Comparison of ENCODE assay signal across 15 cellular contexts in the genomic region with DNA sequence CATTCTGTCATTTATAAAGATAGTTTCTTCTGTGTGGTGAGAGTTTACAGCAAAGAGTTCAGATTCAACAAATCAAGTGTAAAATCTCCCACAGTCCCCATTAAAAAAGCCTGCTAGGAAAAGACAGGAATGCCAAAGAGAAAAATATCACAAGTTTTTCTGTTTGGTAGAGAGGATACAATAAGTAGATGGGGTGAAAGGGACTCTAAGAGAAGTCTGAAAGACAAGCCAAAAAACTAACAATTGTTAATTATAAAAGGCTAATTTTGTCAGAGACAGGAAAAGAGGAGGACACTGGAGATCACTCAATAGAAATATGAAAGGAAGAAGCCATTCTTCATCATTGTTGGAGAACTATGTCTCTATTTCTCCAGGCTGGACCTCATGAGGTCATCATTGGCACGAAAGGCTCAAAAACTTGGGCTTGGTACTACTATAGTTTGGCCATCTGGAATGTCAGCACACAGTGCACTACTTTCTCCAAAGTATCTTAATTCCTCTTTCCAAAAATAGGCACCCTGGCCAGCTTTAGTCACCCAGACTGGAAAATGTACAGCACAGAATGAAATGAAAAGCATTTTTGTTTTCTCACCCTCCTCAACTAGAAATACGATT. TPM values are rescaled to one million over a fixed set of nuclear protein-coding genes. Genes with fewer than 3 reads are reported as not detected.
DNase-seq lines count a peak whose midpoint lies in the region; ATAC-seq and TF ChIP-seq lines count a peak whose summit lies in the region.
"Had no signal": no experiment of that assay in that cellular context is flagged by ENCODE, and none has a peak within 500 bp of the region (broad histone marks: within the 10 kb centered on the region; RNA-seq: fewer than 3 reads in every experiment).

No MANE protein-coding gene starts in this region.

- H3K4me3 Mint-ChIP-seq in nephron progenitor cell, result no peak overlapping the region
- H3K4me3 Mint-ChIP-seq: activated CD4-positive, alpha-beta memory T cell treated with anti-CD3 and anti-CD28 coated beads for 36 hours had no signal

- H3K36me3 Mint-ChIP-seq in nephron progenitor cell (ENCODE audit: low read depth), result no peaks in the 10 kb centered on the region
- H3K36me3 Mint-ChIP-seq: activated CD4-positive, alpha-beta memory T cell treated with anti-CD3 and anti-CD28 coated beads for 36 hours had no signal

- H3K27ac Mint-ChIP-seq in nephron progenitor cell, result peak overlapping the region; percentile 81
- H3K27ac Mint-ChIP-seq: activated CD4-positive, alpha-beta memory T cell treated with anti-CD3 and anti-CD28 coated beads for 36 hours had no signal

- intact Hi-C loops in Right ventricle myocardium inferior (cut with DNase I) (loop anchor here (10.0 kb wide), 1 partner anchor 248 kb away; no protein-coding TSS in a partner anchor), cardiac septum (cut with DNase I) (loop anchor here (5.0 kb wide), 1 partner anchor 250 kb away; no protein-coding TSS in a partner anchor)

- H3K4me3 ChIP-seq in fibroblast of the aortic adventitia (ENCODE audit: low read depth, low read length), result no peak overlapping the region
- H3K4me3 ChIP-seq: suprapubic skin had no signal

- TF ChIP-seq CTCF in fibroblast of the aortic adventitia (IDR thresholded peaks at IDR 0.05; ENCODE audit: insufficient read depth, low read length), result no peak
- TF ChIP-seq CTCF in nephron progenitor cell (IDR thresholded peaks at IDR 0.05), result no peak

- peak; percentile 89 for ATAC-seq in Right ventricle myocardium inferior
- no peak for ATAC-seq in HG02885 (IDR thresholded peaks at IDR 0.05; ENCODE audit: poor library complexity, unreplicated experiment)
- ATAC-seq in HG03520 (IDR thresholded peaks at IDR 0.05; ENCODE audit: unreplicated experiment), result no peak
- ATAC-seq: Panc1 had no signal

- DNase-seq in Right ventricle myocardium inferior (ENCODE audit: missing footprints), result no peak
- no peak for DNase-seq in cardiac septum (ENCODE audit: low spot score)
- DNase-seq in fibroblast of the aortic adventitia (ENCODE audit: low read depth), result peak; percentile 7
- DNase-seq in nephron progenitor cell, result no peak
- DNase-seq in activated CD4-positive, alpha-beta T cell treated with anti-CD3 and anti-CD28 coated beads for 4 hours, result no peak
- DNase-seq in stimulated activated CD4-positive, alpha-beta T cell treated with anti-CD3 and anti-CD28 coated beads, Interleukin-2, amount 100 ng/mL, for 48 hours, result no peak
- DNase-seq: activated CD4-positive, alpha-beta memory T cell treated with anti-CD3 and anti-CD28 coated beads for 36 hours; central memory CD4-positive, alpha-beta T cell; retina; T1000 had no signal

- H3K27me3 Mint-ChIP-seq in nephron progenitor cell (ENCODE audit: low read depth, poor library complexity), result peaks cover 7% of the 10 kb centered on the region
- H3K27me3 Mint-ChIP-seq: activated CD4-positive, alpha-beta memory T cell treated with anti-CD3 and anti-CD28 coated beads for 36 hours had no signal

- peaks cover 29% of the 10 kb centered on the region for H3K4me1 Mint-ChIP-seq in nephron progenitor cell

- no peaks in the 10 kb centered on the region for H3K9me3 Mint-ChIP-seq in nephron progenitor cell

RNA-seq across cellular contexts. Expression of a gene that starts 0.5 kb away (rescaled TPM):
- total RNA-seq in Right ventricle myocardium inferior, result 14.1 TPM
- 34.6 TPM for total RNA-seq in cardiac septum
- 0.36 and 1.8 TPM in 2 replicates for total RNA-seq in fibroblast of the aortic adventitia (ENCODE audit: low replicate concordance)
- total RNA-seq: A172; activated CD4-positive, alpha-beta memory T cell treated with anti-CD3 and anti-CD28 coated beads for 36 hours had no signal
